ENCODE assay signal across 23 cellular contexts in the genomic region with DNA sequence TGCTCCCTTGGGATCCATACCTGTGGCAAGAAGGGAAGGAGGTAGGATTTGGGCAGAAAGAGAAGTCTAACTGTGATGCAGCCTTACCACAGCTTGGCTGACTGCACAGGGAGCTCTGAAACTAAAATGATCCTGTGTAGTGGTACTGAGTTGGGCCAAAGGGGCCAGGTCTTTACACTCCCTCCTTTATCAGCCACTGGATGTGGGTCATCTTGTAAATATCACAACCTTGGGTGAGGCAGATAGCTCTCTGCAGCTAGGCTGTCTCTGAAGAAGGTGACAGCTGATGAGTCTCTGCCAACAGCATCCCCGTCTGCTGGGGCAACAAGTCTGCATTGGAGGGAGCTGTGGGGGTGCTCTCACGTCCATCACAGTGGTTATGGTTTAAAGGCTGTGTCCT.
A peak's percentile ranks its signal among the peaks of the same experiment; 100 is the strongest.
DNase-seq lines count a peak whose midpoint lies in the region; ATAC-seq, FAIRE-seq and TF ChIP-seq lines count a peak whose summit lies in the region.
"Had no signal": no experiment of that assay in that cellular context is flagged by ENCODE, and none has a peak within 500 bp of the region (broad histone marks: within the 10 kb centered on the region; RNA-seq: fewer than 3 reads in every experiment).

No MANE protein-coding gene starts in this region.

- no peak overlapping the region for H2BK120ac ChIP-seq in mesenchymal stem cell (ENCODE audit: low read depth, low read length)

- H4K20me1 ChIP-seq in GM23338 (replicated peaks; ENCODE audit: insufficient read depth) = no peaks in the 10 kb centered on the region
- H4K20me1 ChIP-seq: BLaER1 had no signal

- no peaks in the 10 kb centered on the region for H3K4me1 Mint-ChIP-seq in GM23338
- H3K4me1 Mint-ChIP-seq: CD14-positive monocyte; CD4-positive, alpha-beta memory T cell; CD4-positive, CD25-positive, alpha-beta regulatory T cell; CD8-positive, alpha-beta memory T cell had no signal

- H3K9ac ChIP-seq in mesenchymal stem cell (ENCODE audit: low read length) = no peak overlapping the region
- H3K9ac ChIP-seq: BLaER1 had no signal

- WGBS in mesenchymal stem cell = 67% methylated on average over 1 of the region's 2 CpGs
- WGBS in aorta, 2 donors = 54 to 56% methylated on average over 2 of the region's 2 CpGs

- no peak overlapping the region for H3K4me2 ChIP-seq in GM23338
- H3K4me2 ChIP-seq in mesenchymal stem cell (ENCODE audit: low read length, poor library complexity, severe bottlenecking) = no peak overlapping the region
- H3K4me2 ChIP-seq: BLaER1 had no signal

- no peak overlapping the region for H3K27ac ChIP-seq in right atrium auricular region
- no peak overlapping the region for H3K27ac ChIP-seq in GM23338 (ENCODE audit: low read depth)
- no peak overlapping the region for H3K27ac ChIP-seq in mesenchymal stem cell (ENCODE audit: low read length, poor library complexity, severe bottlenecking)
- no peak overlapping the region for H3K27ac ChIP-seq in aorta (ENCODE audit: low read depth in 1 of 2, low read length in 2 of 2)
- H3K27ac ChIP-seq: BLaER1 had no signal

- no peak overlapping the region for H2BK5ac ChIP-seq in mesenchymal stem cell (ENCODE audit: low read depth, low read length, poor library complexity, severe bottlenecking)

- no peak overlapping the region for H3K14ac ChIP-seq in mesenchymal stem cell (ENCODE audit: low read length in 2 of 2)

- no peak overlapping the region for H2BK15ac ChIP-seq in mesenchymal stem cell (ENCODE audit: low read depth, poor library complexity, severe bottlenecking)

- no peaks in the 10 kb centered on the region for H3K9me3 Mint-ChIP-seq in GM23338

- peak; percentile 53 for DNase-seq in Right ventricle myocardium inferior (ENCODE audit: missing footprints)
- DNase-seq in right atrium auricular region (ENCODE audit: low spot score) = no peak
- no peak for DNase-seq in GM23338 (ENCODE audit: low spot score)
- no peak for DNase-seq in mesenchymal stem cell
- DNase-seq in aorta = no peak
- DNase-seq in D721Med (ENCODE audit: insufficient read length, low spot score) = no peak
- DNase-seq: 8988T; ACHN; BE2C; C1 segment of cervical spinal cord; CD4-positive, alpha-beta memory T cell; CD4-positive, CD25-positive, alpha-beta regulatory T cell; CD8-positive, alpha-beta memory T cell; COR-L47; DMS79 treated with DMSO at 0.1 percent for 48 hours; GF-D8 had no signal

- H3K9me3 ChIP-seq in right atrium auricular region (no peaks in the 10 kb centered on the region), mesenchymal stem cell (ENCODE audit: control insufficient read depth, low read length) (no peaks in the 10 kb centered on the region), aorta (ENCODE audit: control insufficient read depth, low read length) (no peaks in the 10 kb centered on the region)
- H3K9me3 ChIP-seq: BE2C, BLaER1 had no signal

- FAIRE-seq in D721Med (lab: Jason Lieb, UNC) = no peak
- FAIRE-seq: A204.1, G401.6, GM12891, GM19239 had no signal

- ATAC-seq in Right ventricle myocardium inferior (no peak), GM23338 (no peak), aorta (ENCODE audit: low FRiP score) (peak; percentile 15), HG03095 (IDR thresholded peaks at IDR 0.05; ENCODE audit: unreplicated experiment) (no peak)

- H2AFZ ChIP-seq in GM23338 (0 out of 2 replicates have a peak overlapping the region, but pooled peaks have one; percentile 23), mesenchymal stem cell (ENCODE audit: low read depth, low read length) (peak overlapping the region; percentile 27)

- 0 out of 2 replicates have a peak, but pooled peaks cover 3% of the 10 kb centered on the region for H3K9me2 ChIP-seq in GM23338 (ENCODE audit: insufficient read depth)

- H3F3A ChIP-seq in GM23338 (replicated peaks; ENCODE audit: low read depth) = no peaks in the 10 kb centered on the region

- H4K8ac ChIP-seq in mesenchymal stem cell (ENCODE audit: low read length) = no peak overlapping the region

- H3K36me3 ChIP-seq in right atrium auricular region = no peaks in the 10 kb centered on the region
- no peaks in the 10 kb centered on the region for H3K36me3 ChIP-seq in GM23338 (ENCODE audit: insufficient read depth)
- H3K36me3 ChIP-seq in mesenchymal stem cell (ENCODE audit: control insufficient read depth in 1 of 2, insufficient read depth in 2 of 2, low read depth in 1 of 2, low read length in 2 of 2) = no peaks in the 10 kb centered on the region
- no peaks in the 10 kb centered on the region for H3K36me3 ChIP-seq in aorta (ENCODE audit: control insufficient read depth in 1 of 2, insufficient read depth in 2 of 2, low read length in 1 of 2)
- H3K36me3 ChIP-seq: BE2C, BLaER1 had no signal

- no peaks in the 10 kb centered on the region for H3K79me2 ChIP-seq in GM23338 (replicated peaks; ENCODE audit: insufficient read depth)

- H3K79me1 ChIP-seq in mesenchymal stem cell (replicated peaks; ENCODE audit: low read length, poor library complexity, severe bottlenecking) = no peaks in the 10 kb centered on the region

- H3K27me3 ChIP-seq in right atrium auricular region = no peaks in the 10 kb centered on the region
- no peaks in the 10 kb centered on the region for H3K27me3 ChIP-seq in GM23338 (ENCODE audit: insufficient read depth)
- peaks cover 2 to 4% of the 10 kb centered on the region in 2 experiments for H3K27me3 ChIP-seq in mesenchymal stem cell (ENCODE audit: control insufficient read depth in 1 of 2, insufficient read depth in 1 of 2, low read length in 2 of 2)
- H3K27me3 ChIP-seq in aorta (ENCODE audit: control insufficient read depth in 1 of 2, insufficient read depth in 2 of 2, low read length in 1 of 2) = no peaks in the 10 kb centered on the region
- H3K27me3 ChIP-seq: BE2C, BLaER1 had no signal

- H3K4me1 ChIP-seq in right atrium auricular region = no peaks in the 10 kb centered on the region
- H3K4me1 ChIP-seq in GM23338 (ENCODE audit: insufficient read depth) = no peaks in the 10 kb centered on the region
- H3K4me1 ChIP-seq in mesenchymal stem cell (ENCODE audit: control insufficient read depth, insufficient read depth, low read depth, low read length) = no peaks in the 10 kb centered on the region
- no peaks in the 10 kb centered on the region for H3K4me1 ChIP-seq in aorta (ENCODE audit: control insufficient read depth in 1 of 2, insufficient read depth in 2 of 2, low read length in 2 of 2)
- H3K4me1 ChIP-seq: BE2C, BLaER1 had no signal

- H3K4me3 ChIP-seq in right atrium auricular region = no peak overlapping the region
- no peak overlapping the region for H3K4me3 ChIP-seq in GM23338
- no peak overlapping the region for H3K4me3 ChIP-seq in mesenchymal stem cell (ENCODE audit: insufficient read depth in 1 of 2, low read depth in 1 of 2, low read length in 2 of 2)
- no peak overlapping the region for H3K4me3 ChIP-seq in aorta (ENCODE audit: low read length in 2 of 2)
- H3K4me3 ChIP-seq: BLaER1 had no signal

- no peak overlapping the region for H3K4ac ChIP-seq in mesenchymal stem cell (ENCODE audit: low read depth in 1 of 2, low read length in 2 of 2)

- no peak for TF ChIP-seq CTCF in right atrium auricular region (IDR thresholded peaks at IDR 0.05)
- TF ChIP-seq CTCF in GM23338 (conservative IDR thresholded peaks at IDR 0.05; ENCODE audit: low read depth in 2 of 2) = no peak
- TF ChIP-seq CTCF in D721Med (IDR thresholded peaks at IDR 0.05; ENCODE audit: insufficient read depth, missing control alignments) = no peak

- H2BK12ac ChIP-seq in mesenchymal stem cell (ENCODE audit: low read length in 2 of 2) = no peak overlapping the region

- H3K27ac Mint-ChIP-seq in GM23338 = no peak overlapping the region
- H3K27ac Mint-ChIP-seq: CD14-positive monocyte; CD4-positive, alpha-beta memory T cell; CD4-positive, CD25-positive, alpha-beta regulatory T cell; CD8-positive, alpha-beta memory T cell had no signal

- no peak overlapping the region for H3K18ac ChIP-seq in mesenchymal stem cell (ENCODE audit: low read depth in 1 of 2, low read length in 2 of 2)

- H4K91ac ChIP-seq in mesenchymal stem cell (ENCODE audit: low read length) = no peak overlapping the region

- H3K4me3 Mint-ChIP-seq in GM23338 = no peak overlapping the region
- H3K4me3 Mint-ChIP-seq: CD14-positive monocyte; CD4-positive, alpha-beta memory T cell; CD4-positive, CD25-positive, alpha-beta regulatory T cell; CD8-positive, alpha-beta memory T cell had no signal

- no peak overlapping the region for H2AK5ac ChIP-seq in mesenchymal stem cell (ENCODE audit: low read length, severe bottlenecking)

- no peak overlapping the region for H3K23ac ChIP-seq in mesenchymal stem cell (ENCODE audit: low read length in 2 of 2)

- H3K27me3 Mint-ChIP-seq in GM23338 (ENCODE audit: insufficient read depth, low read depth, poor library complexity) = peaks cover 2% of the 10 kb centered on the region

- intact Hi-C loops in Right ventricle myocardium inferior (cut with DNase I) = no loop called here
- intact Hi-C loops in aorta (cut with DNase I) = no loop called here

- H3K36me3 Mint-ChIP-seq in GM23338 (ENCODE audit: low read depth) = no peaks in the 10 kb centered on the region
- H3K36me3 Mint-ChIP-seq: CD14-positive monocyte; CD4-positive, alpha-beta memory T cell; CD4-positive, CD25-positive, alpha-beta regulatory T cell; CD8-positive, alpha-beta memory T cell had no signal

TF ChIP-seq in GM23338, 12 proteins besides CTCF, POLR2A, EP300 and RAD21 (continues in another document):
- TF ChIP-seq, protein P1, sequence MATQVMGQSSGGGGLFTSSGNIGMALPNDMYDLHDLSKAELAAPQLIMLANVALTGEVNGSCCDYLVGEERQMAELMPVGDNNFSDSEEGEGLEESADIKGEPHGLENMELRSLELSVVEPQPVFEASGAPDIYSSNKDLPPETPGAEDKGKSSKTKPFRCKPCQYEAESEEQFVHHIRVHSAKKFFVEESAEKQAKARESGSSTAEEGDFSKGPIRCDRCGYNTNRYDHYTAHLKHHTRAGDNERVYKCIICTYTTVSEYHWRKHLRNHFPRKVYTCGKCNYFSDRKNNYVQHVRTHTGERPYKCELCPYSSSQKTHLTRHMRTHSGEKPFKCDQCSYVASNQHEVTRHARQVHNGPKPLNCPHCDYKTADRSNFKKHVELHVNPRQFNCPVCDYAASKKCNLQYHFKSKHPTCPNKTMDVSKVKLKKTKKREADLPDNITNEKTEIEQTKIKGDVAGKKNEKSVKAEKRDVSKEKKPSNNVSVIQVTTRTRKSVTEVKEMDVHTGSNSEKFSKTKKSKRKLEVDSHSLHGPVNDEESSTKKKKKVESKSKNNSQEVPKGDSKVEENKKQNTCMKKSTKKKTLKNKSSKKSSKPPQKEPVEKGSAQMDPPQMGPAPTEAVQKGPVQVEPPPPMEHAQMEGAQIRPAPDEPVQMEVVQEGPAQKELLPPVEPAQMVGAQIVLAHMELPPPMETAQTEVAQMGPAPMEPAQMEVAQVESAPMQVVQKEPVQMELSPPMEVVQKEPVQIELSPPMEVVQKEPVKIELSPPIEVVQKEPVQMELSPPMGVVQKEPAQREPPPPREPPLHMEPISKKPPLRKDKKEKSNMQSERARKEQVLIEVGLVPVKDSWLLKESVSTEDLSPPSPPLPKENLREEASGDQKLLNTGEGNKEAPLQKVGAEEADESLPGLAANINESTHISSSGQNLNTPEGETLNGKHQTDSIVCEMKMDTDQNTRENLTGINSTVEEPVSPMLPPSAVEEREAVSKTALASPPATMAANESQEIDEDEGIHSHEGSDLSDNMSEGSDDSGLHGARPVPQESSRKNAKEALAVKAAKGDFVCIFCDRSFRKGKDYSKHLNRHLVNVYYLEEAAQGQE (IDR thresholded peaks at IDR 0.05; ENCODE audit: unreplicated experiment) = no peak
